8 cellular contexts compared by ENCODE assay signal in the genomic region with DNA sequence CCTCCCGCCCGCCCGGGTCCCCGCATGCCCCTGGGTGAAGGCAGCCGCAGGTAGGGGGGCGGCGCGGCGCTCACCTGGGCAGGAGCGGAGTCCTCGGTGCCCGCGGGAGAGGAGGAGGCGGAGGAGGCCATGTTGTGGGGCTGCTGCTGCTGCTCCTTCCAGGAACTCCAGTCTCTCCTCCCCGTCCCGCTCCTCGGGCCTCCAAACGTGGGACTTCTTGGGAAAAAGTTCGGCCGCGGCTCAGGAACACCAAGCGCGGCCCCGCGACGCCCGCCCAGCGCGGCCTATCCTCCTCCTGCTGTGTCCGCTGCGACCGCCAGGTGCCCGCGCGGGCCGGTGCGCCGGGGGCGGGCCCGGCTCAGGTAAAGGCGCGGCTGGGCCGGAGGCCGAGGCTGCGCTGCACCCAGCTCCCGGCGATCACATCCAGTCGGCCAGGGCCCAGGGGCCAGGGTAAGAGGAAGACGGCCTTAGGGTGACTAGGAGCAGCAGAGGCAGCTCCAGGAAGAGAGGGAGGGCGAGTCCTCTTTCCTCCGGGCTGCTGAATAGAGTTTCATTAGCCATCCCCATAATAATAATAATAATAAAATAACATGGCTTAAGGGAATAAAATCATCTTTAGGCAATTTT. TPM values are rescaled to one million over a fixed set of nuclear protein-coding genes. Genes with fewer than 3 reads are reported as not detected.
DNase-seq lines count a peak whose midpoint lies in the region; ATAC-seq and TF ChIP-seq lines count a peak whose summit lies in the region.

No MANE protein-coding gene starts in this region.

- intact Hi-C loops in mammary epithelial cell (cut with micrococcal nuclease) = loop anchor here (1.0 to 2.0 kb wide), 3 partner anchors 27 to 45 kb away; a partner anchor contains a TSS

- CTCF ChIA-PET in mammary epithelial cell (lab: Charles Lee; ENCODE audit: low non-redundant PET) = interaction anchor here (0.6 kb wide), 1 partner anchor 1178 kb away, joined by 3 read pairs; no protein-coding TSS in a partner anchor

- dilution Hi-C loops in mammary epithelial cell (cut with HindIII; ENCODE audit: low sequenced_read_pairs) = no loop called here

- 5% methylated on average over 20 of the region's 51 CpGs for WGBS in mammary epithelial cell (ENCODE audit: low coverage, missing lambda C conversion rate)

- H3K36me3 ChIP-seq in mammary epithelial cell (ENCODE audit: insufficient read depth, low read length) = no peaks in the 10 kb centered on the region

- peak overlapping the region; percentile 53 for H3K27ac Mint-ChIP-seq in T-helper 1 cell treated with Interleukin-12 subunit alpha and Interleukin-12 subunit beta and Interleukin-4 antibody, amounts not matched to agents 30 μg/mL and 1 μg/mL, for 36 hours

- peak overlapping the region; percentile 97 for H2AFZ ChIP-seq in mammary epithelial cell (ENCODE audit: low read depth, low read length)

- H3K79me2 ChIP-seq in mammary epithelial cell (ENCODE audit: insufficient read depth, low read length) = peaks cover 11% of the 10 kb centered on the region

- in situ Hi-C loops in mammary epithelial cell (cut with MboI; ENCODE audit: low sequenced_read_pairs in 2 of 2) = no loop called here

- H3K27me3 ChIP-seq in mammary epithelial cell (ENCODE audit: insufficient read depth, low read length) = no peaks in the 10 kb centered on the region

- peak overlapping the region; percentile 43 for H3K27ac ChIP-seq in mammary epithelial cell (ENCODE audit: insufficient read depth, low read depth, low read length)

- no peaks in the 10 kb centered on the region for H3K27me3 Mint-ChIP-seq in T-helper 1 cell treated with Interleukin-12 subunit alpha and Interleukin-12 subunit beta and Interleukin-4 antibody, amounts not matched to agents 30 μg/mL and 1 μg/mL, for 36 hours (ENCODE audit: low read depth)

- no TSS peak for BruUV-seq in mammary epithelial cell (replicated peaks; lab: Mats Ljungman, UMichigan)

- peaks cover 5% of the 10 kb centered on the region for H3K36me3 Mint-ChIP-seq in T-helper 1 cell treated with Interleukin-12 subunit alpha and Interleukin-12 subunit beta and Interleukin-4 antibody, amounts not matched to agents 30 μg/mL and 1 μg/mL, for 36 hours (ENCODE audit: low read depth)

- no peaks in the 10 kb centered on the region for H3K9me3 ChIP-seq in mammary epithelial cell (replicated peaks; ENCODE audit: insufficient read depth, low read length)

- ATAC-seq in GM18868 (IDR thresholded peaks at IDR 0.05; ENCODE audit: unreplicated experiment) (peak; percentile 60), HG03159 (IDR thresholded peaks at IDR 0.05; ENCODE audit: unreplicated experiment) (peak; percentile 66)

- peak overlapping the region; percentile 47 to 82 (median 74) for H3K4me3 ChIP-seq in mammary epithelial cell (replicated peaks in 1 of 3; ENCODE audit: insufficient read depth in 1 of 3, low read depth in 2 of 3, low read length in 3 of 3)

- peak overlapping the region; percentile 65 for H3K4me3 Mint-ChIP-seq in T-helper 1 cell treated with Interleukin-12 subunit alpha and Interleukin-12 subunit beta and Interleukin-4 antibody, amounts not matched to agents 30 μg/mL and 1 μg/mL, for 36 hours

- TF ChIP-seq CTCF in mammary epithelial cell (conservative IDR thresholded peaks at IDR 0.05 in 1 of 2, IDR thresholded peaks at IDR 0.05 in 1 of 2; ENCODE audit: extremely low read depth in 1 of 2, insufficient read depth in 1 of 2, low read depth in 1 of 2, low read length in 2 of 2) = peak; percentile 32 to 54

- peak overlapping the region; percentile 57 for H3K9ac ChIP-seq in mammary epithelial cell (ENCODE audit: insufficient read depth, low read length)

- H3K9me3 Mint-ChIP-seq in T-helper 1 cell treated with Interleukin-12 subunit alpha and Interleukin-12 subunit beta and Interleukin-4 antibody, amounts not matched to agents 30 μg/mL and 1 μg/mL, for 36 hours = no peaks in the 10 kb centered on the region

- peak overlapping the region; percentile 87 for H3K4me2 ChIP-seq in mammary epithelial cell (ENCODE audit: insufficient read depth, low read depth, low read length)

- peaks cover 15% of the 10 kb centered on the region for H3K4me1 ChIP-seq in mammary epithelial cell (ENCODE audit: insufficient read depth, low read length)

- no peaks in the 10 kb centered on the region for H4K20me1 ChIP-seq in mammary epithelial cell (ENCODE audit: insufficient read depth, low read length)

- peak; percentile 8 for DNase-seq in AG08395 (ENCODE audit: low spot score)
- peak; percentile 73 for DNase-seq in mammary epithelial cell
- peak; percentile 84 for DNase-seq in left kidney (ENCODE audit: low read depth, low spot score)
- DNase-seq in stimulated activated CD8-positive, alpha-beta memory T cell treated with anti-CD3 and anti-CD28 coated beads, Interleukin-12 subunit alpha, Interleukin-12 subunit beta, amount 100 ng/mL, for 4 hours (ENCODE audit: low read depth) = peak; percentile 14
- DNase-seq in SHP77 (lab: John Stamatoyannopoulos, UW) = no peak

- peaks cover 35% of the 10 kb centered on the region for H3K4me1 Mint-ChIP-seq in T-helper 1 cell treated with Interleukin-12 subunit alpha and Interleukin-12 subunit beta and Interleukin-4 antibody, amounts not matched to agents 30 μg/mL and 1 μg/mL, for 36 hours (ENCODE audit: low read depth)

RNA-seq across cellular contexts. Expression of a gene that starts 45.0 kb away (rescaled TPM):
- total RNA-seq in mammary epithelial cell = 10 to 100 TPM in 1 of 2 donors, 1 to 10 TPM in 1; 4.8 to 49.3 TPM
- polyA plus RNA-seq in mammary epithelial cell = 38.7 TPM
- 9.9 TPM for polyA minus RNA-seq in mammary epithelial cell

Comparison
In these comparisons a context has a peak if more than half of its experiments do, and no peak if none do; other contexts are left out.
1. DNase-seq: peak in AG08395 (single experiment), mammary epithelial cell (single experiment), left kidney (single experiment) and stimulated activated CD8-positive, alpha-beta memory T cell treated with anti-CD3 and anti-CD28 coated beads, Interleukin-12 subunit alpha, Interleukin-12 subunit beta, amount 100 ng/mL, for 4 hours (single experiment); none in SHP77 (0 of 2).